In genomic region chr7:131000389-131000788, GRCh38 we compare ENCODE assay signal across 22 cellular contexts.
A peak's percentile ranks its signal among the peaks of the same experiment; 100 is the strongest.
DNase-seq lines count a peak whose midpoint lies in the region; ATAC-seq, FAIRE-seq and TF ChIP-seq lines count a peak whose summit lies in the region.
"Had no signal": no experiment of that assay in that cellular context is flagged by ENCODE, and none has a peak within 500 bp of the region (broad histone marks: within the 10 kb centered on the region; RNA-seq: fewer than 3 reads in every experiment).

No MANE protein-coding gene starts in this region.

- H3K4me3 Mint-ChIP-seq in activated naive CD8-positive, alpha-beta T cell = peak overlapping the region; percentile 27
- no peak overlapping the region for H3K4me3 Mint-ChIP-seq in WTC11
- H3K4me3 Mint-ChIP-seq: CD8-positive, alpha-beta T cell; H9; memory B cell; natural killer cell had no signal

- CTCF ChIA-PET in WTC11 (lab: Charles Lee) = interaction anchor here (2.1 kb wide), 1 partner anchor 104 kb away, joined by 11 read pairs; no protein-coding TSS in a partner anchor

- intact Hi-C loops in left ventricle myocardium superior (cut with micrococcal nuclease) = no loop called here
- intact Hi-C loops in right cardiac atrium (cut with DNase I) = loop anchor here in 1 of 4 donors (10.0 kb wide), 1 partner anchor 106 kb away; no protein-coding TSS in a partner anchor
- intact Hi-C loops in transverse colon (cut with DNase I; ENCODE audit: low total_unique reads) = no loop called here
- intact Hi-C loops in sigmoid colon (cut with DNase I) = no loop called here

- no peak overlapping the region for H3K9ac ChIP-seq in keratinocyte (ENCODE audit: control insufficient read depth, extremely low read depth, insufficient read depth, low read length)

- FAIRE-seq in keratinocyte (lab: Jason Lieb, UNC) = no peak
- FAIRE-seq: GM12892, small intestine had no signal

- peak overlapping the region; percentile 68 for H3K27ac Mint-ChIP-seq in activated naive CD8-positive, alpha-beta T cell
- no peak overlapping the region for H3K27ac Mint-ChIP-seq in WTC11
- H3K27ac Mint-ChIP-seq: CD8-positive, alpha-beta T cell; memory B cell had no signal

- TF ChIP-seq POLR2A in transverse colon (IDR thresholded peaks at IDR 0.05) = no peak
- TF ChIP-seq POLR2A in sigmoid colon (IDR thresholded peaks at IDR 0.05) = no peak

- peaks cover 84% of the 10 kb centered on the region for H3K4me1 Mint-ChIP-seq in activated naive CD8-positive, alpha-beta T cell (ENCODE audit: low read depth)
- peaks cover 8% of the 10 kb centered on the region for H3K4me1 Mint-ChIP-seq in WTC11

- H3K36me3 Mint-ChIP-seq in activated naive CD8-positive, alpha-beta T cell = peaks cover 26% of the 10 kb centered on the region
- peaks cover 19% of the 10 kb centered on the region for H3K36me3 Mint-ChIP-seq in WTC11
- H3K36me3 Mint-ChIP-seq: natural killer cell had no signal

- DNase-seq in left ventricle myocardium superior (no peak), right cardiac atrium (no peak), keratinocyte (ENCODE audit: low read depth, low spot score) (no peak), transverse colon (no peak), sigmoid colon (no peak), NCI-H1930 (lab: John Stamatoyannopoulos, UW) (no peak), WTC11 (ENCODE audit: low spot score) (no peak)
- DNase-seq: aorta; CD8-positive, alpha-beta T cell; cerebellar nuclear complex; effector CD8-positive, alpha-beta T cell; H9; head of caudate nucleus; natural killer cell; NCI-H524 treated with DMSO at 0.1 percent for 48 hours; posterior cingulate gyrus; small intestine; stimulated activated CD4-positive, alpha-beta T cell treated with anti-CD3 and anti-CD28 coated beads, Interleukin-4, amount 100 ng/mL, for 24 hours; T-helper 1 cell had no signal

- H3K9me1 ChIP-seq in keratinocyte (ENCODE audit: control insufficient read depth, extremely low read depth, insufficient read depth, low read length) = no peaks in the 10 kb centered on the region

- POLR2A ChIA-PET in WTC11 (lab: Charles Lee) = no interaction called here

- H3K27ac ChIP-seq in right cardiac atrium (ENCODE audit: low read length) (no peak overlapping the region), keratinocyte (ENCODE audit: control insufficient read depth, insufficient read depth, low read length) (peak overlapping the region; percentile 93), transverse colon (peak overlapping the region in 3 of 4 donors; percentile 50 to 54 (median 53)), sigmoid colon (no peak overlapping the region)

- peaks cover 5% of the 10 kb centered on the region for H3K9me3 Mint-ChIP-seq in activated naive CD8-positive, alpha-beta T cell (ENCODE audit: low read depth)
- H3K9me3 Mint-ChIP-seq in WTC11 = peaks cover 20% of the 10 kb centered on the region
- H3K9me3 Mint-ChIP-seq: memory B cell, natural killer cell had no signal

- H3K79me2 ChIP-seq in keratinocyte (ENCODE audit: control insufficient read depth, insufficient read depth, low read length) = no peaks in the 10 kb centered on the region

- in situ Hi-C loops in transverse colon (cut with MboI; ENCODE audit: low pct_ligation_motif_present in 1 of 4, low pct_unique_long_range_greater_than_20kb in 1 of 4, low sequenced_read_pairs in 3 of 4) = loop anchor here in 1 of 4 donors (10.0 kb wide), 1 partner anchor 96 kb away; no protein-coding TSS in a partner anchor

- H3K4me3 ChIP-seq in right cardiac atrium (ENCODE audit: low read length) = no peak overlapping the region
- H3K4me3 ChIP-seq in keratinocyte (ENCODE audit: control insufficient read depth in 2 of 3, extremely low read depth in 1 of 3, insufficient read depth in 2 of 3, low read depth in 1 of 3, low read length in 3 of 3) = no peak overlapping the region
- H3K4me3 ChIP-seq in transverse colon = no peak overlapping the region
- H3K4me3 ChIP-seq in sigmoid colon = no peak overlapping the region

- WGBS in right cardiac atrium = 69% methylated on average over 6 of the region's 6 CpGs
- WGBS in transverse colon (ENCODE audit: low coverage in 1 of 2), 2 donors = 55 to 65% methylated on average over 6 of the region's 6 CpGs
- WGBS in sigmoid colon, 2 donors = 44 to 83% methylated on average over 6 of the region's 6 CpGs

- no peaks in the 10 kb centered on the region for H3K36me3 ChIP-seq in keratinocyte (ENCODE audit: control insufficient read depth in 2 of 2, extremely low read depth in 1 of 2, insufficient read depth in 2 of 2, low read length in 2 of 2)
- H3K36me3 ChIP-seq in transverse colon = no peaks in the 10 kb centered on the region
- peaks cover 0 to 4% (median 0%) of the 10 kb centered on the region in 4 donors for H3K36me3 ChIP-seq in sigmoid colon

- no peaks in the 10 kb centered on the region for H3K9me3 ChIP-seq in right cardiac atrium (ENCODE audit: control insufficient read depth, low read length)
- no peaks in the 10 kb centered on the region for H3K9me3 ChIP-seq in keratinocyte (ENCODE audit: control insufficient read depth, low read depth, low read length)
- H3K9me3 ChIP-seq in transverse colon = peaks cover 0 to 4% of the 10 kb centered on the region in 2 donors
- H3K9me3 ChIP-seq in sigmoid colon = peaks cover 0 to 3% (median 0%) of the 10 kb centered on the region in 4 donors

- H3K27me3 ChIP-seq in right cardiac atrium (ENCODE audit: control insufficient read depth, insufficient read depth) = no peaks in the 10 kb centered on the region
- H3K27me3 ChIP-seq in keratinocyte (ENCODE audit: control insufficient read depth, extremely low read depth, insufficient read depth, low read length) = no peaks in the 10 kb centered on the region
- no peaks in the 10 kb centered on the region for H3K27me3 ChIP-seq in transverse colon
- no peaks in the 10 kb centered on the region for H3K27me3 ChIP-seq in sigmoid colon

- no peak overlapping the region for H3K4me2 ChIP-seq in keratinocyte (ENCODE audit: control insufficient read depth, extremely low read depth, insufficient read depth, low read depth, low read length)

- H3K4me1 ChIP-seq in right cardiac atrium (ENCODE audit: control insufficient read depth, insufficient read depth, low read length) = peaks cover 18% of the 10 kb centered on the region
- peaks cover 53% of the 10 kb centered on the region for H3K4me1 ChIP-seq in keratinocyte (ENCODE audit: control insufficient read depth, extremely low read depth, insufficient read depth, low read length)
- H3K4me1 ChIP-seq in transverse colon = peaks cover 18 to 78% (median 55%) of the 10 kb centered on the region in 4 donors
- H3K4me1 ChIP-seq in sigmoid colon = peaks cover 0 to 49% (median 46%) of the 10 kb centered on the region in 4 donors

- no peak for TF ChIP-seq EP300 in transverse colon (IDR thresholded peaks at IDR 0.05; ENCODE audit: low read depth)
- TF ChIP-seq EP300 in sigmoid colon (IDR thresholded peaks at IDR 0.05) = no peak

- no peak overlapping the region for H2AFZ ChIP-seq in keratinocyte (ENCODE audit: control insufficient read depth, low read length)

- H4K20me1 ChIP-seq in keratinocyte (ENCODE audit: control insufficient read depth, extremely low read depth, insufficient read depth, low read length) = no peaks in the 10 kb centered on the region

- no peak for TF ChIP-seq CTCF in keratinocyte (optimal IDR thresholded peaks at IDR 0.05 in 1 of 3, IDR thresholded peaks at IDR 0.05 in 1 of 3, conservative IDR thresholded peaks at IDR 0.05 in 1 of 3; ENCODE audit: extremely low read depth in 1 of 3, insufficient read depth in 2 of 3, low read length in 3 of 3)
- TF ChIP-seq CTCF in transverse colon (IDR thresholded peaks at IDR 0.05) = no peak
- no peak for TF ChIP-seq CTCF in sigmoid colon (IDR thresholded peaks at IDR 0.05)
- TF ChIP-seq CTCF in WTC11 (IDR thresholded peaks at IDR 0.05) = no peak

- dilution Hi-C loops in keratinocyte (cut with MboI; ENCODE audit: extremely low pct_ligation_motif_present, low sequenced_read_pairs) = no loop called here

- H3K27me3 Mint-ChIP-seq in activated naive CD8-positive, alpha-beta T cell = no peaks in the 10 kb centered on the region
- no peaks in the 10 kb centered on the region for H3K27me3 Mint-ChIP-seq in WTC11 (ENCODE audit: low read depth)
- H3K27me3 Mint-ChIP-seq: memory B cell had no signal

- peak; percentile 10 for ATAC-seq in left ventricle myocardium superior
- ATAC-seq in right cardiac atrium = no peak
- ATAC-seq in WTC11 = no peak
- ATAC-seq: CD8-positive, alpha-beta T cell; natural killer cell had no signal

TF ChIP-seq in WTC11, 78 proteins besides CTCF, POLR2A, EP300 and RAD21 (continues in another document):
- TF ChIP-seq ZNF317 (CRISPR knock-in tag; IDR thresholded peaks at IDR 0.05; ENCODE audit: borderline replicate concordance, low read depth) (no peak), ZNF263 (CRISPR knock-in tag; IDR thresholded peaks at IDR 0.05; ENCODE audit: low read depth) (no peak), SMAD4 (CRISPR knock-in tag; IDR thresholded peaks at IDR 0.05) (no peak), PRRX2 (CRISPR knock-in tag; IDR thresholded peaks at IDR 0.05) (no peak), TEAD4 (CRISPR knock-in tag; IDR thresholded peaks at IDR 0.05) (no peak), AFF4 (CRISPR knock-in tag; IDR thresholded peaks at IDR 0.05; ENCODE audit: borderline replicate concordance) (no peak), OVOL2 (CRISPR knock-in tag; IDR thresholded peaks at IDR 0.05; ENCODE audit: borderline replicate concordance) (no peak)

Comparison
In these comparisons a context has a peak if more than half of its experiments do, and no peak if none do; other contexts are left out.
1. H3K27ac ChIP-seq: peak in keratinocyte (single experiment) and transverse colon (3 of 4); none in right cardiac atrium (single experiment) and sigmoid colon (0 of 4).